ENCODE assay signal across 8 cellular contexts in the genomic region with DNA sequence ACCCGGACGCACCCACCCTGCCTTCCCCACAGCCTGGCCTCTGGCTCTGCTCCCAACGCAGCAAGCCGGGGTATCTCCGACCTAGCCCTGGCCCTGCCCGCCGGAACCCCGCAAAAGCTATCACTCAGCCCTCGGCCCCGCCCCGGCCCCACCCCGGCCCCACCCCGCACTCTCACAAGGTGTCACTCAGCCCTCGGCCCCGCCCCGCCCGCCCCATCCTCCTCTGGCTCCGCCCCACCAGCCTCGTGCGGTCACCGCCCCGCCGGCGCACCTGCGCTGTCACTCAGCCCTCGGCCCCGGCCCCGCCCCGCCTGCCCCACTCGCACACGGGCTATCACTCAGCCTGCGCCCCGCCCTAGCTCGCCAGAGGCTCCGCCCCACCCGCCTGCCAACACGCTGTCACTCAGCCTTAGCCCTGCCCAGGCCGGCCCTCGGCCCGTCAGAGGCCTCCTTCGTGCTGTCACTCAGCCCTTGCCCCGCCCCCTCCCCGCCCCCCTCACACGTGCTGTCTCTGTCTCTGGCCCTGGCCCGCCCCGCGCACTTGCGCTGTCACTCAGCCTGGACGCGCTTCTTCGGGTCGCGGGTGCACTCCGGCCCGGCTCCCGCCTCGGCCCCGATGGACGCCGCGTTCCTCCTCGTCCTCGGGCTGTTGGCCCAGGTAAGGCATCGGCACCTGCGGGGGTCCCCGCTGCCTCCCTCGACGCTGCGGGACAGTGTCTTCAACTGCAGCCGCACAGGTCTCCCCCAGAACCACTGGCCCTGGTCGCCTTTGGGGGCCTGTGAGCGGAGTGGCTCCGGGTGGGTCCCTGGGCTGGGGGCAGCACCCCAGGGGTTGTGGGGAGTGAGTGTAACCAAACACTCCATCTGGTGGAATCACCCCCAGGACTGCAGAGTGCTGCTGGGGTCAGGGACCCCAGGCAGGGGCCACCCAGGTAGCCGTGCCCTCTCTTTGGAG. TPM values are rescaled to one million over a fixed set of nuclear protein-coding genes. Genes with fewer than 3 reads are reported as not detected.
DNase-seq lines count a peak whose midpoint lies in the region; FAIRE-seq and TF ChIP-seq lines count a peak whose summit lies in the region.

CDH15 (plus strand) TSS at position 533 of the 955 bp plus-strand sequence; CDS start at position 617, 84 bp downstream.

- FAIRE-seq in frontal cortex (lab: Jason Lieb, UNC) = no peak

- no peak within 1 kb of the TSS for H3K9ac ChIP-seq in MM.1S (ENCODE audit: low read length)
- H3K9ac ChIP-seq in stomach smooth muscle (ENCODE audit: low read length in 2 of 2) = no peak within 1 kb of the TSS

- H3K27ac ChIP-seq in MM.1S (ENCODE audit: low read length) (no peak within 1 kb of the TSS), stomach smooth muscle (ENCODE audit: low read length) (no peak within 1 kb of the TSS)

- H3K4me2 ChIP-seq in MM.1S (ENCODE audit: low read depth, low read length) = peak within 1 kb of the TSS; percentile 79

- peak; percentile 69 for DNase-seq in DMS79 (lab: John Stamatoyannopoulos, UW)
- peak; percentile 47 for DNase-seq in HCEC 1CT
- peak; percentile 93 for DNase-seq in MM.1S
- DNase-seq in SHP77 treated with DMSO at 0.1 percent for 48 hours (lab: John Stamatoyannopoulos, UW) = peak; percentile 83
- peak; percentile 89 for DNase-seq in activated gamma-delta T cell treated with Interleukin-2 at 50 U/mL for 16 hours
- peak; percentile 96 to 100 for DNase-seq in frontal cortex (ENCODE audit: low spot score in 2 of 2)
- DNase-seq in non-pigmented ciliary epithelial cell (ENCODE audit: low read depth) = peak; percentile 34

- H3F3A ChIP-seq in MM.1S (ENCODE audit: insufficient read depth, low read length) = no peaks in the 10 kb centered on the region

- H2AFZ ChIP-seq in MM.1S (ENCODE audit: low read length) = 0 out of 2 replicates have a peak within 1 kb of the TSS, but pooled peaks have one; percentile 35

- TF ChIP-seq CTCF in MM.1S (IDR thresholded peaks at IDR 0.05; ENCODE audit: low read length) = no peak

- H3K27me3 ChIP-seq in MM.1S (replicated peaks; ENCODE audit: insufficient read depth, low read length) (0 out of 2 replicates have a peak, but pooled peaks cover 7% of the 10 kb centered on the region), stomach smooth muscle (ENCODE audit: control insufficient read depth in 1 of 2, insufficient read depth in 2 of 2, low read length in 2 of 2) (peaks cover 45 to 52% of the 10 kb centered on the region in 2 donors)

- H3K9me2 ChIP-seq in MM.1S (replicated peaks; ENCODE audit: insufficient read depth, low read length) = no peaks in the 10 kb centered on the region

- H3K4me3 ChIP-seq in MM.1S (ENCODE audit: low read length) = peak within 1 kb of the TSS; percentile 33
- H3K4me3 ChIP-seq in stomach smooth muscle (ENCODE audit: low read length in 2 of 2) = peak within 1 kb of the TSS; percentile 8 to 44

- no peaks in the 10 kb centered on the region for H3K4me1 ChIP-seq in MM.1S (ENCODE audit: low read length)
- peaks cover 19% of the 10 kb centered on the region for H3K4me1 ChIP-seq in stomach smooth muscle (ENCODE audit: control insufficient read depth, insufficient read depth, low read length)

- H4K20me1 ChIP-seq in MM.1S (ENCODE audit: insufficient read depth, low read length) = no peaks in the 10 kb centered on the region

- no peaks in the 10 kb centered on the region for H3K36me3 ChIP-seq in MM.1S (replicated peaks; ENCODE audit: insufficient read depth, low read length)
- no peaks in the 10 kb centered on the region for H3K36me3 ChIP-seq in stomach smooth muscle (ENCODE audit: control insufficient read depth in 2 of 2, insufficient read depth in 2 of 2, low read length in 2 of 2)

- no peaks in the 10 kb centered on the region for H3K79me2 ChIP-seq in MM.1S (ENCODE audit: low read length)

- H3K9me3 ChIP-seq in MM.1S (replicated peaks; ENCODE audit: insufficient read depth, low read length) (no peaks in the 10 kb centered on the region), stomach smooth muscle (ENCODE audit: control insufficient read depth in 2 of 2, low read length in 2 of 2) (no peaks in the 10 kb centered on the region)

RNA-seq across cellular contexts. Expression of gene CDH15, which starts in this region (rescaled TPM):
- 0.41 TPM for total RNA-seq in frontal cortex

Comparison
In these comparisons a context has a peak if more than half of its experiments do, and no peak if none do; other contexts are left out.
1. Peak in DNase-seq in frontal cortex; RNA of the gene not detected or under 1 TPM.
2. DNase-seq: peak in every context shown above with its lines; median percentile 98 in frontal cortex; 93 in MM.1S; 89 in activated gamma-delta T cell treated with Interleukin-2 at 50 U/mL for 16 hours; 83 in SHP77 treated with DMSO at 0.1 percent for 48 hours; 69 in DMS79; 47 in HCEC 1CT; 34 in non-pigmented ciliary epithelial cell.